In the genomic region with DNA sequence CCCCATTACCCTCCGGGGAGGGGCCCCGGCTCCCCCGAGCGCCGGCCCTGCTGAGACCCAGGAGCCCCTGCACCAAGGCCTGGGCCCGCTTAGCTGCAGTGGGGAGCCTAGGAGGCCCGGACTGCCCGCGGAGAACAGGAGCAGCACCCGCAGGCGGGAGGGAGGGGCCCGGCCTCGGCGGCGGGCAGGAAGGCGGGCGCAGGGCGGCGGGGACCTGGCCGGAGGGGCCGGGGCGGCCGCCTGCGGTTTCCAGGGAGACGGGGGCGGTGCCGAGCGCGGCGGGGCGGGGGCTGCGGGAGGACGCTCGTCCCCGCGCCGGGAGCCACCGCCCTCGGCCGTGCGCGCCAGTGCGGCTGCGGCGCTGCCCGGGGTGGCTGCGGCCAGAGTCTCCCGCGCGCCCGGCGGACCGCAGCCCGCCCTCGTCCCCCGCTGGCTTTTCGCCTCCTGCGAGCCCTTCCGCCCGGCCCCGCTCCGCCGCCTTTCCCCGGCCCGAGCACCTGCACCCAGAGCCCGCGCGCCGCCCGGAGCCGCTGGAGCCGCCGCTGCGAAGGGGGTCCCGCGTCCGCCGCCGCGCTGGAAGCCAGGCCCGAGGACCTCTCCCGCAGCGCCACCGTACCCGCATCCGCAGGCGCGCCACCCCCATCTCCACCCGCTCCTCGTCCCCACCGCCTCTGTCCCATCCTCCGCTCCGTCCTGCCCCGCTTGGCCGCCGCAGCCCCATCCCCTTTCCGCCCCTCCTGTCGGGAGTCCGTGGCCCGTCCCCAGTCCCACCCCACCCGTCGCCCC, we compare ENCODE assay signal across 8 cellular contexts. TPM values are rescaled to one million over a fixed set of nuclear protein-coding genes. Genes with fewer than 3 reads are reported as not detected.
DNase-seq lines count a peak whose midpoint lies in the region; ATAC-seq, FAIRE-seq and TF ChIP-seq lines count a peak whose summit lies in the region.

No MANE protein-coding gene starts in this region.

- DNase-seq in ELR (ENCODE audit: low read depth) (peak; percentile 71), NCI-H226 (peak; percentile 69), bronchial epithelial cell (ENCODE audit: low read depth) (no peak), immature natural killer cell (peak; percentile 15 to 26 (median 20)), skeletal muscle cell (ENCODE audit: low read depth) (no peak), GF-D8 (lab: John Stamatoyannopoulos, UW) (no peak)

- no peak for TF ChIP-seq CTCF in bronchial epithelial cell (IDR thresholded peaks at IDR 0.05; ENCODE audit: insufficient read depth, low read length, severe bottlenecking)

- no peaks in the 10 kb centered on the region for H3K36me3 Mint-ChIP-seq in immature natural killer cell

- H3K27me3 Mint-ChIP-seq in immature natural killer cell (ENCODE audit: low read depth in 3 of 3), result peaks cover 11 to 16% (median 14%) of the 10 kb centered on the region in 3 donors

- peak overlapping the region in 4 of 5 donors; percentile 40 to 68 (median 46) for H3K4me3 Mint-ChIP-seq in immature natural killer cell

- no peak for FAIRE-seq in bronchial epithelial cell (lab: Jason Lieb, UNC)

- peaks cover 0 to 12% of the 10 kb centered on the region in 2 donors for H3K4me1 Mint-ChIP-seq in immature natural killer cell

- H3K4me3 ChIP-seq in bronchial epithelial cell (ENCODE audit: low read depth, low read length) (peak overlapping the region; percentile 57), skeletal muscle cell (ENCODE audit: low read depth, low read length) (peak overlapping the region; percentile 49)

- H3K27me3 ChIP-seq in bronchial epithelial cell (ENCODE audit: control insufficient read depth, insufficient read depth, low read length), result no peaks in the 10 kb centered on the region

- no peak for ATAC-seq in GM21381 (IDR thresholded peaks at IDR 0.05; ENCODE audit: unreplicated experiment)
- ATAC-seq in HG02610 (IDR thresholded peaks at IDR 0.05; ENCODE audit: unreplicated experiment), result no peak

- peaks cover 0 to 2% (median 0%) of the 10 kb centered on the region in 6 donors for H3K9me3 Mint-ChIP-seq in immature natural killer cell

- no peak overlapping the region for H3K27ac Mint-ChIP-seq in immature natural killer cell

- peaks cover 3% of the 10 kb centered on the region for H3K36me3 ChIP-seq in bronchial epithelial cell (ENCODE audit: control insufficient read depth, insufficient read depth, low read length)

RNA-seq across cellular contexts. Expression of gene GPC1, which starts 17.2 kb away (rescaled TPM):
- 65.8 and 103 TPM in 2 replicates for total RNA-seq in bronchial epithelial cell
- polyA plus RNA-seq in immature natural killer cell, result not detected

Comparison
In these comparisons a context has a peak if more than half of its experiments do, and no peak if none do; other contexts are left out.
1. DNase-seq: peak in ELR (single experiment), NCI-H226 (single experiment) and immature natural killer cell (3 of 3); none in bronchial epithelial cell (single experiment), skeletal muscle cell (single experiment) and GF-D8 (single experiment).